Comparison of ENCODE assay signal across 18 cellular contexts in genomic region chr1:13461977-13462376, GRCh38. TPM values are rescaled to one million over a fixed set of nuclear protein-coding genes. Genes with fewer than 3 reads are reported as not detected.
DNase-seq lines count a peak whose midpoint lies in the region; ATAC-seq and TF ChIP-seq lines count a peak whose summit lies in the region.
"Had no signal": no experiment of that assay in that cellular context is flagged by ENCODE, and none has a peak within 500 bp of the region (broad histone marks: within the 10 kb centered on the region; RNA-seq: fewer than 3 reads in every experiment).

No MANE protein-coding gene starts in this region.

- ATAC-seq in right cardiac atrium (peak; percentile 27 to 31), heart left ventricle (no peak), GM21619 (IDR thresholded peaks at IDR 0.05; ENCODE audit: unreplicated experiment) (no peak)
- no peak for ATAC-seq in stimulated activated naive B cell treated with anti-CD40 and anti-IgM and Interleukin-4, amounts not matched to agents 10 μg/mL and 1 μg/mL and 100 μg/mL, for 72 hours (replicated peaks)

- H3K4me3 Mint-ChIP-seq in stimulated activated naive B cell treated with anti-CD40 and anti-IgM and Interleukin-4, amounts not matched to agents 10 μg/mL and 1 μg/mL and 100 μg/mL, for 72 hours, result no peak overlapping the region
- H3K4me3 Mint-ChIP-seq: CD4-positive, CD25-positive, alpha-beta regulatory T cell; CD8-positive, alpha-beta memory T cell had no signal

- no peak for TF ChIP-seq CTCF in heart left ventricle (IDR thresholded peaks at IDR 0.05)
- TF ChIP-seq CTCF in NB4 (IDR thresholded peaks at IDR 0.05; ENCODE audit: low read depth, low read length), result no peak
- TF ChIP-seq CTCF in fibroblast of the aortic adventitia (IDR thresholded peaks at IDR 0.05; ENCODE audit: insufficient read depth, low read length), result no peak

- no peak overlapping the region for H3K27ac Mint-ChIP-seq in stimulated activated naive B cell treated with anti-CD40 and anti-IgM and Interleukin-4, amounts not matched to agents 10 μg/mL and 1 μg/mL and 100 μg/mL, for 72 hours
- H3K27ac Mint-ChIP-seq: CD4-positive, CD25-positive, alpha-beta regulatory T cell; CD8-positive, alpha-beta memory T cell had no signal

- WGBS in right cardiac atrium, result 70% methylated on average over 2 of the region's 2 CpGs
- WGBS in heart left ventricle, 4 donors, result 74 to 88% (median 75%) methylated on average over 2 of the region's 2 CpGs

- H3K4me1 Mint-ChIP-seq in stimulated activated naive B cell treated with anti-CD40 and anti-IgM and Interleukin-4, amounts not matched to agents 10 μg/mL and 1 μg/mL and 100 μg/mL, for 72 hours, result no peaks in the 10 kb centered on the region
- H3K4me1 Mint-ChIP-seq: CD4-positive, CD25-positive, alpha-beta regulatory T cell; CD8-positive, alpha-beta memory T cell had no signal

- no peaks in the 10 kb centered on the region for H3K9me3 Mint-ChIP-seq in stimulated activated naive B cell treated with anti-CD40 and anti-IgM and Interleukin-4, amounts not matched to agents 10 μg/mL and 1 μg/mL and 100 μg/mL, for 72 hours
- H3K9me3 Mint-ChIP-seq: CD8-positive, alpha-beta memory T cell had no signal

- no peaks in the 10 kb centered on the region for H3K36me3 ChIP-seq in heart left ventricle
- H3K36me3 ChIP-seq: BE2C, HAP-1 had no signal

- H3K36me3 Mint-ChIP-seq in stimulated activated naive B cell treated with anti-CD40 and anti-IgM and Interleukin-4, amounts not matched to agents 10 μg/mL and 1 μg/mL and 100 μg/mL, for 72 hours, result no peaks in the 10 kb centered on the region
- H3K36me3 Mint-ChIP-seq: CD4-positive, CD25-positive, alpha-beta regulatory T cell; CD8-positive, alpha-beta memory T cell had no signal

- peaks cover 5 to 11% of the 10 kb centered on the region in 2 donors for H3K27me3 Mint-ChIP-seq in stimulated activated naive B cell treated with anti-CD40 and anti-IgM and Interleukin-4, amounts not matched to agents 10 μg/mL and 1 μg/mL and 100 μg/mL, for 72 hours

- H3K4me3 ChIP-seq in right cardiac atrium (ENCODE audit: low read length) (no peak overlapping the region), heart left ventricle (no peak overlapping the region), NB4 (ENCODE audit: low read depth, low read length) (no peak overlapping the region), fibroblast of the aortic adventitia (ENCODE audit: low read depth, low read length) (no peak overlapping the region)
- H3K4me3 ChIP-seq: GM23248, HAP-1 had no signal

- H3K27ac ChIP-seq in right cardiac atrium (ENCODE audit: low read length) (no peak overlapping the region), heart left ventricle (no peak overlapping the region)
- H3K27ac ChIP-seq: GM23248 had no signal

- DNase-seq in right cardiac atrium (peak in 1 of 3 donors; percentile 22), heart left ventricle (no peak), NB4 (ENCODE audit: low read depth) (peak; percentile 7), SK-MEL-5 (ENCODE audit: low read depth, low spot score) (peak; percentile 8), fibroblast of the aortic adventitia (ENCODE audit: low read depth) (peak; percentile 2), GM19238 (ENCODE audit: insufficient read length, low spot score) (no peak)
- DNase-seq in stimulated activated naive B cell treated with anti-CD40 and anti-IgM and Interleukin-4, amounts not matched to agents 10 μg/mL and 1 μg/mL and 100 μg/mL, for 72 hours, result no peak
- DNase-seq: BE2C; C1 segment of cervical spinal cord; CD4-positive, CD25-positive, alpha-beta regulatory T cell; CD8-positive, alpha-beta memory T cell; COR-L47; GM23248 had no signal

- H3K4me1 ChIP-seq in right cardiac atrium (ENCODE audit: control insufficient read depth, insufficient read depth, low read length), result no peaks in the 10 kb centered on the region
- peaks cover 0 to 3% (median 0%) of the 10 kb centered on the region in 12 donors for H3K4me1 ChIP-seq in heart left ventricle
- H3K4me1 ChIP-seq: BE2C, HAP-1 had no signal

- no peak for TF ChIP-seq POLR2A in heart left ventricle (IDR thresholded peaks at IDR 0.05)
- TF ChIP-seq POLR2A in NB4 (IDR thresholded peaks at IDR 0.05; ENCODE audit: extremely low read depth, insufficient read length), result no peak

- intact Hi-C loops in right cardiac atrium (cut with DNase I) (loop anchor here in 1 of 4 donors (5.0 kb wide), 1 partner anchor 70 kb away; no protein-coding TSS in a partner anchor), heart left ventricle (cut with DNase I) (loop anchor here in 2 of 10 donors (10.0 kb wide), 1 partner anchor 83 kb away; no protein-coding TSS in a partner anchor)

- in situ Hi-C loops in SK-MEL-5 (cut with HindIII; ENCODE audit: low pct_unique_long_range_greater_than_20kb, low sequenced_read_pairs), result no loop called here

- H3K9me3 ChIP-seq in right cardiac atrium (ENCODE audit: control insufficient read depth, low read length), result no peaks in the 10 kb centered on the region
- H3K9me3 ChIP-seq in heart left ventricle, result no peaks in the 10 kb centered on the region
- H3K9me3 ChIP-seq: BE2C, HAP-1 had no signal

- H3K27me3 ChIP-seq in right cardiac atrium (ENCODE audit: control insufficient read depth, insufficient read depth) (no peaks in the 10 kb centered on the region), heart left ventricle (peaks cover 0 to 2% (median 0%) of the 10 kb centered on the region in 9 donors)
- H3K27me3 ChIP-seq: BE2C had no signal

RNA-seq across cellular contexts. Expression of gene PRAMEF20, which starts 51.7 kb away (rescaled TPM):
- not detected for total RNA-seq in right cardiac atrium
- polyA plus RNA-seq in right cardiac atrium, result not detected
- not detected for total RNA-seq in heart left ventricle
- polyA plus RNA-seq in heart left ventricle, result not detected
- total RNA-seq in SK-MEL-5 (2014; rRNA removed; shearing (Covaris generic)), result not detected in 2 replicates
- polyA plus RNA-seq in SK-MEL-5 (2015; cell fraction: cytosol; rRNA removed), result not detected in 2 replicates
- not detected in 2 replicates for polyA plus RNA-seq in SK-MEL-5 (2015; cell fraction: nucleus; rRNA removed)
- not detected in 2 replicates for total RNA-seq in fibroblast of the aortic adventitia (ENCODE audit: low replicate concordance)
- total RNA-seq: A172; CD4-positive, CD25-positive, alpha-beta regulatory T cell; CD8-positive, alpha-beta memory T cell; GM23248; H4; HT-29 had no signal
- polyA plus RNA-seq: CD4-positive, CD25-positive, alpha-beta regulatory T cell; CD8-positive, alpha-beta memory T cell; GM23248 had no signal

RNA-seq across cellular contexts. Expression of gene LRRC38, which starts 51.8 kb away (rescaled TPM):
- total RNA-seq in right cardiac atrium, result 1 to 10 TPM in 1 of 4 donors, under 1 TPM in 3; 0.23 to 3.9 (median 0.33) TPM
- 0.36 TPM for polyA plus RNA-seq in right cardiac atrium
- 1 to 10 TPM in 5 of 9 donors, under 1 TPM in 2, not detected in 2; 0.20 to 4.0 (median 1.7) TPM for total RNA-seq in heart left ventricle
- 1 to 10 TPM in 1 of 2 donors, under 1 TPM in 1; 0.30 to 4.4 TPM for polyA plus RNA-seq in heart left ventricle
- total RNA-seq in SK-MEL-5 (2014; rRNA removed; shearing (Covaris generic)), result not detected in 2 replicates
- polyA plus RNA-seq in SK-MEL-5 (2015; cell fraction: cytosol; rRNA removed), result not detected in 2 replicates
- polyA plus RNA-seq in SK-MEL-5 (2015; cell fraction: nucleus; rRNA removed), result not detected in 2 replicates
- not detected in 2 replicates for total RNA-seq in fibroblast of the aortic adventitia (ENCODE audit: low replicate concordance)
- total RNA-seq: A172; CD4-positive, CD25-positive, alpha-beta regulatory T cell; CD8-positive, alpha-beta memory T cell; GM23248; H4; HT-29 had no signal
- polyA plus RNA-seq: CD4-positive, CD25-positive, alpha-beta regulatory T cell; CD8-positive, alpha-beta memory T cell; GM23248 had no signal

Comparison
In these comparisons a context has a peak if more than half of its experiments do, and no peak if none do; other contexts are left out.
1. ATAC-seq: peak in right cardiac atrium (2 of 2); none in heart left ventricle (0 of 4), GM21619 (single experiment) and stimulated activated naive B cell treated with anti-CD40 and anti-IgM and Interleukin-4, amounts not matched to agents 10 μg/mL and 1 μg/mL and 100 μg/mL, for 72 hours (0 of 2).
2. DNase-seq: peak in NB4 (single experiment), SK-MEL-5 (single experiment) and fibroblast of the aortic adventitia (single experiment); none in heart left ventricle (0 of 5), GM19238 (single experiment) and stimulated activated naive B cell treated with anti-CD40 and anti-IgM and Interleukin-4, amounts not matched to agents 10 μg/mL and 1 μg/mL and 100 μg/mL, for 72 hours (single experiment).